In genomic region chr1:23376890-23377811, GRCh38 we compare ENCODE assay signal across 1 cellular context.
A peak's percentile ranks its signal among the peaks of the same experiment; 100 is the strongest.
TF ChIP-seq lines count a peak whose summit lies in the region.

No MANE protein-coding gene starts in this region.

TF ChIP-seq in HEK293, 187 proteins besides CTCF, POLR2A, EP300 and RAD21 (continued from another document and continues in another):
- TF ChIP-seq PRDM6 (tag by site-specific recombination; IDR thresholded peaks at IDR 0.05), result peak; percentile 61
- no peak for TF ChIP-seq HOXC10 (CRISPR knock-in tag; IDR thresholded peaks at IDR 0.05)
- no peak for TF ChIP-seq ZNF354C (tag by site-specific recombination; IDR thresholded peaks at IDR 0.05; ENCODE audit: borderline replicate concordance, low read depth)
- TF ChIP-seq ZNF140 (tag by site-specific recombination; IDR thresholded peaks at IDR 0.05), result no peak
- peak; percentile 90 for TF ChIP-seq PRDM10 (tag by site-specific recombination; IDR thresholded peaks at IDR 0.05)
- peak; percentile 4; the same call in 1 of the 2 replicates for TF ChIP-seq ZFP69B (tag by site-specific recombination; IDR thresholded peaks at IDR 0.05)
- TF ChIP-seq ZNF121 (tag by site-specific recombination; IDR thresholded peaks at IDR 0.05), result peak; percentile 51; the same call in 1 of the 2 replicates
- TF ChIP-seq, protein P1, sequence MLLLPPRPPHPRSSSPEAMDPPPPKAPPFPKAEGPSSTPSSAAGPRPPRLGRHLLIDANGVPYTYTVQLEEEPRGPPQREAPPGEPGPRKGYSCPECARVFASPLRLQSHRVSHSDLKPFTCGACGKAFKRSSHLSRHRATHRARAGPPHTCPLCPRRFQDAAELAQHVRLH (tag by site-specific recombination; IDR thresholded peaks at IDR 0.05), result no peak
- TF ChIP-seq, protein P2, sequence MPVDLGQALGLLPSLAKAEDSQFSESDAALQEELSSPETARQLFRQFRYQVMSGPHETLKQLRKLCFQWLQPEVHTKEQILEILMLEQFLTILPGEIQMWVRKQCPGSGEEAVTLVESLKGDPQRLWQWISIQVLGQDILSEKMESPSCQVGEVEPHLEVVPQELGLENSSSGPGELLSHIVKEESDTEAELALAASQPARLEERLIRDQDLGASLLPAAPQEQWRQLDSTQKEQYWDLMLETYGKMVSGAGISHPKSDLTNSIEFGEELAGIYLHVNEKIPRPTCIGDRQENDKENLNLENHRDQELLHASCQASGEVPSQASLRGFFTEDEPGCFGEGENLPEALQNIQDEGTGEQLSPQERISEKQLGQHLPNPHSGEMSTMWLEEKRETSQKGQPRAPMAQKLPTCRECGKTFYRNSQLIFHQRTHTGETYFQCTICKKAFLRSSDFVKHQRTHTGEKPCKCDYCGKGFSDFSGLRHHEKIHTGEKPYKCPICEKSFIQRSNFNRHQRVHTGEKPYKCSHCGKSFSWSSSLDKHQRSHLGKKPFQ (tag by site-specific recombination; IDR thresholded peaks at IDR 0.05), result no peak
- TF ChIP-seq, protein P3, sequence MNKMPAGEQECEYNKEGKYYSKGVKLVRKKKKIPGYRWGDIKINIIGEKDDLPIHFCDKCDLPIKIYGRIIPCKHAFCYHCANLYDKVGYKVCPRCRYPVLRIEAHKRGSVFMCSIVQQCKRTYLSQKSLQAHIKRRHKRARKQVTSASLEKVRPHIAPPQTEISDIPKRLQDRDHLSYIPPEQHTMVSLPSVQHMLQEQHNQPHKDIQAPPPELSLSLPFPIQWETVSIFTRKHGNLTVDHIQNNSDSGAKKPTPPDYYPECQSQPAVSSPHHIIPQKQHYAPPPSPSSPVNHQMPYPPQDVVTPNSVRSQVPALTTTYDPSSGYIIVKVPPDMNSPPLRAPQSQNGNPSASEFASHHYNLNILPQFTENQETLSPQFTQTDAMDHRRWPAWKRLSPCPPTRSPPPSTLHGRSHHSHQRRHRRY (tag by site-specific recombination; IDR thresholded peaks at IDR 0.05), result no peak
- TF ChIP-seq ZNF223 (tag by site-specific recombination; IDR thresholded peaks at IDR 0.05), result 0 out of 2 replicates have a peak, but pooled peaks have one; percentile 41
- 0 out of 2 replicates have a peak, but pooled peaks have one; percentile 34 for TF ChIP-seq ZFP37 (tag by site-specific recombination; IDR thresholded peaks at IDR 0.05)
- peak; percentile 81 for TF ChIP-seq ZBTB17 (tag by site-specific recombination; IDR thresholded peaks at IDR 0.05)
- TF ChIP-seq GLIS2 (tag by site-specific recombination; IDR thresholded peaks at IDR 0.05), result no peak; the same call in 1 of the 2 replicates
- no peak for TF ChIP-seq ZNF221 (tag by site-specific recombination; IDR thresholded peaks at IDR 0.05; ENCODE audit: borderline replicate concordance)
- TF ChIP-seq EGR2 (tag by site-specific recombination; IDR thresholded peaks at IDR 0.05; ENCODE audit: low read depth), result peak; percentile 61
- TF ChIP-seq ZEB2 (tag by site-specific recombination; IDR thresholded peaks at IDR 0.05), result 0 out of 2 replicates have a peak, but pooled peaks have one; percentile 37
- TF ChIP-seq MZF1 (tag by site-specific recombination; IDR thresholded peaks at IDR 0.05; ENCODE audit: borderline replicate concordance), result no peak
- peak; percentile 87 for TF ChIP-seq ZNF600 (tag by site-specific recombination; IDR thresholded peaks at IDR 0.05)
- TF ChIP-seq GLI4 (tag by site-specific recombination; IDR thresholded peaks at IDR 0.05), result no peak
- peak; percentile 48; the same call in 1 of the 2 replicates for TF ChIP-seq INSM2 (tag by site-specific recombination; IDR thresholded peaks at IDR 0.05)
- TF ChIP-seq ZNF777 (tag by site-specific recombination; IDR thresholded peaks at IDR 0.05; ENCODE audit: borderline replicate concordance), result no peak
- TF ChIP-seq OSR2 (tag by site-specific recombination; IDR thresholded peaks at IDR 0.05), result peak; percentile 35; the same call in 1 of the 2 replicates
- peak; percentile 82; the same call in 1 of the 2 replicates for TF ChIP-seq TRIM28 (IDR thresholded peaks at IDR 0.05; ENCODE audit: borderline replicate concordance, low read length)
- TF ChIP-seq GLIS1 (tag by site-specific recombination; IDR thresholded peaks at IDR 0.05), result peak; percentile 62; the same call in 1 of the 2 replicates
- TF ChIP-seq ZNF366 (tag by site-specific recombination; conservative IDR thresholded peaks at IDR 0.05), result peak; percentile 29
- 0 out of 2 replicates have a peak, but pooled peaks have one; percentile 45 for TF ChIP-seq ZNF501 (tag by site-specific recombination; IDR thresholded peaks at IDR 0.05)
- TF ChIP-seq ZSCAN5A (tag by site-specific recombination; IDR thresholded peaks at IDR 0.05), result no peak
- 0 out of 2 replicates have a peak, but pooled peaks have one; percentile 23 for TF ChIP-seq FEZF1 (tag by site-specific recombination; IDR thresholded peaks at IDR 0.05)
- TF ChIP-seq ZNF629 (tag by site-specific recombination; IDR thresholded peaks at IDR 0.05), result peak; percentile 73; the same call in 1 of the 2 replicates
- TF ChIP-seq, protein P4, sequence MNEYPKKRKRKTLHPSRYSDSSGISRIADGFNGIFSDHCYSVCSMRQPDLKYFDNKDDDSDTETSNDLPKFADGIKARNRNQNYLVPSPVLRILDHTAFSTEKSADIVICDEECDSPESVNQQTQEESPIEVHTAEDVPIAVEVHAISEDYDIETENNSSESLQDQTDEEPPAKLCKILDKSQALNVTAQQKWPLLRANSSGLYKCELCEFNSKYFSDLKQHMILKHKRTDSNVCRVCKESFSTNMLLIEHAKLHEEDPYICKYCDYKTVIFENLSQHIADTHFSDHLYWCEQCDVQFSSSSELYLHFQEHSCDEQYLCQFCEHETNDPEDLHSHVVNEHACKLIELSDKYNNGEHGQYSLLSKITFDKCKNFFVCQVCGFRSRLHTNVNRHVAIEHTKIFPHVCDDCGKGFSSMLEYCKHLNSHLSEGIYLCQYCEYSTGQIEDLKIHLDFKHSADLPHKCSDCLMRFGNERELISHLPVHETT (tag by site-specific recombination; IDR thresholded peaks at IDR 0.05), result peak; percentile 59
- TF ChIP-seq ZNF561 (tag by site-specific recombination; IDR thresholded peaks at IDR 0.05; ENCODE audit: borderline replicate concordance), result no peak
- TF ChIP-seq ZNF677 (tag by site-specific recombination; IDR thresholded peaks at IDR 0.05), result no peak
- TF ChIP-seq ZNF280C (tag by site-specific recombination; IDR thresholded peaks at IDR 0.05), result no peak
- TF ChIP-seq ZNF48 (tag by site-specific recombination; IDR thresholded peaks at IDR 0.05), result no peak
- peak; percentile 27; the same call in 1 of the 2 replicates for TF ChIP-seq KLF17 (tag by site-specific recombination; IDR thresholded peaks at IDR 0.05)
- peak; percentile 58 for TF ChIP-seq SP7 (tag by site-specific recombination; IDR thresholded peaks at IDR 0.05)
- peak; percentile 75 for TF ChIP-seq SCRT2 (tag by site-specific recombination; IDR thresholded peaks at IDR 0.05)
- TF ChIP-seq ZNF350 (tag by site-specific recombination; IDR thresholded peaks at IDR 0.05), result no peak
- no peak for TF ChIP-seq ZNF426 (tag by site-specific recombination; IDR thresholded peaks at IDR 0.05)
- no peak for TF ChIP-seq ZNF558 (tag by site-specific recombination; IDR thresholded peaks at IDR 0.05)
- 0 out of 2 replicates have a peak, but pooled peaks have one; percentile 23 for TF ChIP-seq ZNF701 (tag by site-specific recombination; IDR thresholded peaks at IDR 0.05)
- TF ChIP-seq, protein P5, sequence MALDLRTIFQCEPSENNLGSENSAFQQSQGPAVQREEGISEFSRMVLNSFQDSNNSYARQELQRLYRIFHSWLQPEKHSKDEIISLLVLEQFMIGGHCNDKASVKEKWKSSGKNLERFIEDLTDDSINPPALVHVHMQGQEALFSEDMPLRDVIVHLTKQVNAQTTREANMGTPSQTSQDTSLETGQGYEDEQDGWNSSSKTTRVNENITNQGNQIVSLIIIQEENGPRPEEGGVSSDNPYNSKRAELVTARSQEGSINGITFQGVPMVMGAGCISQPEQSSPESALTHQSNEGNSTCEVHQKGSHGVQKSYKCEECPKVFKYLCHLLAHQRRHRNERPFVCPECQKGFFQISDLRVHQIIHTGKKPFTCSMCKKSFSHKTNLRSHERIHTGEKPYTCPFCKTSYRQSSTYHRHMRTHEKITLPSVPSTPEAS (tag by site-specific recombination; IDR thresholded peaks at IDR 0.05), result no peak
- TF ChIP-seq ZNF266 (tag by site-specific recombination; IDR thresholded peaks at IDR 0.05; ENCODE audit: low read depth), result no peak
- TF ChIP-seq ZNF548 (tag by site-specific recombination; IDR thresholded peaks at IDR 0.05), result no peak
- TF ChIP-seq ZIC2 (tag by site-specific recombination; IDR thresholded peaks at IDR 0.05), result peak; percentile 96
- TF ChIP-seq ZNF19 (tag by site-specific recombination; IDR thresholded peaks at IDR 0.05; ENCODE audit: low read depth), result no peak
- no peak for TF ChIP-seq ZNF394 (tag by site-specific recombination; IDR thresholded peaks at IDR 0.05; ENCODE audit: borderline replicate concordance)
